ENCODE assay signal across 15 cellular contexts in the genomic region with DNA sequence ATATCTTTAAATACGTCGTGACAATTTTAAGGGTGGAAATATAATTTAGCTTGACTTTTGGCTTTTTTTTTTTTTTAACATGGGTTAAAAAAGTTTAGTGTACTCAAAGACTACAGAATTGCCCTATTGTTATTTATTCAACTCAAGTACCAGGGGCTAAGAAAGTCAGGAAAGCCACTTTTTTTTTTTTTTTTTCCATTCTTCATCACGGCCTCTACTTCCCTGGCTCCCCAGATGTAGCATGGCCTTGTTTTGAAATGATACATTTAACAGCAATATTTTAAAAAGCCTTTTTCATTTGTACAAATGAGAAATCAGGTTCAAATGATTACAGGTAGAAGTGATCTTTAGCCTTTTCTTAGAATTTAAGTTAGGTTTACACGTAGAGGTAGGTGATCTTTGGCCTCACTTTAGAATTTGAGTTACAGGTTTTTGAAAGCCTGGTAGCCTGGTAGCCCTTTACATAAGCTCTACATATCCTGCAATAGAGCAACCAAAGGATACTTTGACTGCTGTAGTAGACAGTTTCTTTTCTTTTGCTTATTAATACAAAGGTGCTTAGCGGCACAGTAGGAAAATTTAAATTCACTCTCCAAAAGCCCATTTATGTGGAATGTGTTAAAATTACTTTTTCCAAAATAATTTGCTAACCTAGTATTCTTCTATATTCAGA.
A peak's percentile ranks its signal among the peaks of the same experiment; 100 is the strongest.
DNase-seq lines count a peak whose midpoint lies in the region; ATAC-seq and TF ChIP-seq lines count a peak whose summit lies in the region.
"Had no signal": no experiment of that assay in that cellular context is flagged by ENCODE, and none has a peak within 500 bp of the region (broad histone marks: within the 10 kb centered on the region; RNA-seq: fewer than 3 reads in every experiment).

No MANE protein-coding gene starts in this region.

- peaks cover 53% of the 10 kb centered on the region for H3K4me1 Mint-ChIP-seq in WTC11
- H3K4me1 Mint-ChIP-seq: CD8-positive, alpha-beta memory T cell had no signal

- H3K4me3 ChIP-seq in HUES48 (ENCODE audit: low read depth, low read length): no peak overlapping the region
- no peak overlapping the region for H3K4me3 ChIP-seq in iPS-18a (ENCODE audit: low read length)
- H3K4me3 ChIP-seq: A549, BLaER1, GM23248, HAP-1, K562 had no signal

- H3K27ac Mint-ChIP-seq in WTC11: peak overlapping the region; percentile 72
- H3K27ac Mint-ChIP-seq: CD8-positive, alpha-beta memory T cell had no signal

- no peak for DNase-seq in WTC11 (ENCODE audit: low spot score)
- no peak for DNase-seq in middle frontal gyrus (ENCODE audit: extremely low spot score, low spot score)
- no peak for DNase-seq in AG08395 (ENCODE audit: low spot score)
- DNase-seq in stimulated activated CD4-positive, alpha-beta T cell treated with anti-CD3 and anti-CD28 coated beads, Interleukin-2, amount 100 ng/mL, for 48 hours: no peak
- DNase-seq: AML-193; Caco-2; CD8-positive, alpha-beta memory T cell; GF-D8; GM23248 had no signal

- H3K27ac ChIP-seq in HUES48 (ENCODE audit: low read depth, low read length) (peak overlapping the region; percentile 31), iPS-18a (ENCODE audit: low read length) (peak overlapping the region; percentile 27)
- H3K27ac ChIP-seq: A549, BLaER1, GM23248 had no signal

- H3K27me3 ChIP-seq in HUES48 (ENCODE audit: control insufficient read depth, insufficient read depth, low read length) (no peaks in the 10 kb centered on the region), iPS-18a (ENCODE audit: control insufficient read depth, insufficient read depth, low read length) (no peaks in the 10 kb centered on the region)
- H3K27me3 ChIP-seq: BLaER1 had no signal

- no peak for TF ChIP-seq CTCF in WTC11 (IDR thresholded peaks at IDR 0.05)

- CTCF ChIA-PET in WTC11 (lab: Charles Lee): interaction anchor here (0.7 to 1.3 kb wide), 2 partner anchors 13 to 724 kb away, joined by 3 to 4 read pairs; no protein-coding TSS in a partner anchor

- peaks cover 22% of the 10 kb centered on the region for H3K4me1 ChIP-seq in HUES48 (ENCODE audit: control insufficient read depth, insufficient read depth, low read length)
- peaks cover 25% of the 10 kb centered on the region for H3K4me1 ChIP-seq in iPS-18a (ENCODE audit: control insufficient read depth, low read depth, low read length)
- H3K4me1 ChIP-seq: A549, BLaER1, Caco-2, HAP-1 had no signal

- H3K9ac ChIP-seq in HUES48 (ENCODE audit: low read depth, low read length): no peak overlapping the region
- H3K9ac ChIP-seq in iPS-18a (ENCODE audit: low read length): no peak overlapping the region
- H3K9ac ChIP-seq: BLaER1, GM23248 had no signal

- no peaks in the 10 kb centered on the region for H3K36me3 ChIP-seq in HUES48 (ENCODE audit: control insufficient read depth, insufficient read depth, low read length)
- H3K36me3 ChIP-seq in iPS-18a (ENCODE audit: control insufficient read depth, low read depth, low read length): no peaks in the 10 kb centered on the region
- H3K36me3 ChIP-seq: BLaER1, HAP-1 had no signal

- no peaks in the 10 kb centered on the region for H3K36me3 Mint-ChIP-seq in WTC11
- H3K36me3 Mint-ChIP-seq: CD8-positive, alpha-beta memory T cell had no signal

- no peaks in the 10 kb centered on the region for H3K27me3 Mint-ChIP-seq in WTC11 (ENCODE audit: low read depth)

- H3K9me3 Mint-ChIP-seq in WTC11: peaks cover 6% of the 10 kb centered on the region; the same call in 1 of the 2 replicates

- H3K4me3 Mint-ChIP-seq in WTC11: peak overlapping the region; percentile 8
- H3K4me3 Mint-ChIP-seq: CD8-positive, alpha-beta memory T cell had no signal

- no peaks in the 10 kb centered on the region for H3K9me3 ChIP-seq in HUES48 (ENCODE audit: control insufficient read depth, insufficient read depth, low read length)
- H3K9me3 ChIP-seq in iPS-18a (ENCODE audit: control insufficient read depth, low read depth, low read length): no peaks in the 10 kb centered on the region
- H3K9me3 ChIP-seq: A549, BLaER1, Caco-2, HAP-1 had no signal

- POLR2A ChIA-PET in WTC11 (lab: Charles Lee): interaction anchor here (0.5 kb wide), 1 partner anchor 254 kb away, joined by 5 read pairs; no protein-coding TSS in a partner anchor

- peak; percentile 75 for ATAC-seq in WTC11
- ATAC-seq: A549, K562 had no signal

TF ChIP-seq in WTC11, 78 proteins besides CTCF, POLR2A, EP300 and RAD21 (continues in another document):
- TF ChIP-seq NFYB (CRISPR knock-in tag; conservative IDR thresholded peaks at IDR 0.05; ENCODE audit: low read depth) (no peak), FOXP1 (CRISPR knock-in tag; IDR thresholded peaks at IDR 0.05; ENCODE audit: borderline replicate concordance) (no peak), NR1H2 (CRISPR knock-in tag; IDR thresholded peaks at IDR 0.05) (no peak), JAZF1 (CRISPR knock-in tag; IDR thresholded peaks at IDR 0.05) (no peak), OVOL2 (CRISPR knock-in tag; IDR thresholded peaks at IDR 0.05; ENCODE audit: borderline replicate concordance) (no peak), FOXJ3 (CRISPR knock-in tag; IDR thresholded peaks at IDR 0.05; ENCODE audit: borderline replicate concordance) (no peak), ETV6 (CRISPR knock-in tag; IDR thresholded peaks at IDR 0.05) (no peak), ZNF396 (CRISPR knock-in tag; IDR thresholded peaks at IDR 0.05; ENCODE audit: borderline replicate concordance) (no peak), ZNF263 (CRISPR knock-in tag; IDR thresholded peaks at IDR 0.05; ENCODE audit: low read depth) (no peak)
- TF ChIP-seq, protein P1, sequence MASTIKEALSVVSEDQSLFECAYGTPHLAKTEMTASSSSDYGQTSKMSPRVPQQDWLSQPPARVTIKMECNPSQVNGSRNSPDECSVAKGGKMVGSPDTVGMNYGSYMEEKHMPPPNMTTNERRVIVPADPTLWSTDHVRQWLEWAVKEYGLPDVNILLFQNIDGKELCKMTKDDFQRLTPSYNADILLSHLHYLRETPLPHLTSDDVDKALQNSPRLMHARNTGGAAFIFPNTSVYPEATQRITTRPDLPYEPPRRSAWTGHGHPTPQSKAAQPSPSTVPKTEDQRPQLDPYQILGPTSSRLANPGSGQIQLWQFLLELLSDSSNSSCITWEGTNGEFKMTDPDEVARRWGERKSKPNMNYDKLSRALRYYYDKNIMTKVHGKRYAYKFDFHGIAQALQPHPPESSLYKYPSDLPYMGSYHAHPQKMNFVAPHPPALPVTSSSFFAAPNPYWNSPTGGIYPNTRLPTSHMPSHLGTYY (CRISPR knock-in tag; IDR thresholded peaks at IDR 0.05): no peak
- TF ChIP-seq, protein P2, sequence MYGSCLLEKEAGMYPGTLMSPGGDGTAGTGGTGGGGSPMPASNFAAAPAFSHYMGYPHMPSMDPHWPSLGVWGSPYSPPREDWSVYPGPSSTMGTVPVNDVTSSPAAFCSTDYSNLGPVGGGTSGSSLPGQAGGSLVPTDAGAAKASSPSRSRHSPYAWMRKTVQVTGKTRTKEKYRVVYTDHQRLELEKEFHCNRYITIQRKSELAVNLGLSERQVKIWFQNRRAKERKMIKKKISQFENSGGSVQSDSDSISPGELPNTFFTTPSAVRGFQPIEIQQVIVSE (CRISPR knock-in tag; IDR thresholded peaks at IDR 0.05; ENCODE audit: borderline replicate concordance): no peak
- TF ChIP-seq, protein P3, sequence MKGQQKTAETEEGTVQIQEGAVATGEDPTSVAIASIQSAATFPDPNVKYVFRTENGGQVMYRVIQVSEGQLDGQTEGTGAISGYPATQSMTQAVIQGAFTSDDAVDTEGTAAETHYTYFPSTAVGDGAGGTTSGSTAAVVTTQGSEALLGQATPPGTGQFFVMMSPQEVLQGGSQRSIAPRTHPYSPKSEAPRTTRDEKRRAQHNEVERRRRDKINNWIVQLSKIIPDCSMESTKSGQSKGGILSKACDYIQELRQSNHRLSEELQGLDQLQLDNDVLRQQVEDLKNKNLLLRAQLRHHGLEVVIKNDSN (CRISPR knock-in tag; IDR thresholded peaks at IDR 0.05): no peak
- TF ChIP-seq, protein P4, sequence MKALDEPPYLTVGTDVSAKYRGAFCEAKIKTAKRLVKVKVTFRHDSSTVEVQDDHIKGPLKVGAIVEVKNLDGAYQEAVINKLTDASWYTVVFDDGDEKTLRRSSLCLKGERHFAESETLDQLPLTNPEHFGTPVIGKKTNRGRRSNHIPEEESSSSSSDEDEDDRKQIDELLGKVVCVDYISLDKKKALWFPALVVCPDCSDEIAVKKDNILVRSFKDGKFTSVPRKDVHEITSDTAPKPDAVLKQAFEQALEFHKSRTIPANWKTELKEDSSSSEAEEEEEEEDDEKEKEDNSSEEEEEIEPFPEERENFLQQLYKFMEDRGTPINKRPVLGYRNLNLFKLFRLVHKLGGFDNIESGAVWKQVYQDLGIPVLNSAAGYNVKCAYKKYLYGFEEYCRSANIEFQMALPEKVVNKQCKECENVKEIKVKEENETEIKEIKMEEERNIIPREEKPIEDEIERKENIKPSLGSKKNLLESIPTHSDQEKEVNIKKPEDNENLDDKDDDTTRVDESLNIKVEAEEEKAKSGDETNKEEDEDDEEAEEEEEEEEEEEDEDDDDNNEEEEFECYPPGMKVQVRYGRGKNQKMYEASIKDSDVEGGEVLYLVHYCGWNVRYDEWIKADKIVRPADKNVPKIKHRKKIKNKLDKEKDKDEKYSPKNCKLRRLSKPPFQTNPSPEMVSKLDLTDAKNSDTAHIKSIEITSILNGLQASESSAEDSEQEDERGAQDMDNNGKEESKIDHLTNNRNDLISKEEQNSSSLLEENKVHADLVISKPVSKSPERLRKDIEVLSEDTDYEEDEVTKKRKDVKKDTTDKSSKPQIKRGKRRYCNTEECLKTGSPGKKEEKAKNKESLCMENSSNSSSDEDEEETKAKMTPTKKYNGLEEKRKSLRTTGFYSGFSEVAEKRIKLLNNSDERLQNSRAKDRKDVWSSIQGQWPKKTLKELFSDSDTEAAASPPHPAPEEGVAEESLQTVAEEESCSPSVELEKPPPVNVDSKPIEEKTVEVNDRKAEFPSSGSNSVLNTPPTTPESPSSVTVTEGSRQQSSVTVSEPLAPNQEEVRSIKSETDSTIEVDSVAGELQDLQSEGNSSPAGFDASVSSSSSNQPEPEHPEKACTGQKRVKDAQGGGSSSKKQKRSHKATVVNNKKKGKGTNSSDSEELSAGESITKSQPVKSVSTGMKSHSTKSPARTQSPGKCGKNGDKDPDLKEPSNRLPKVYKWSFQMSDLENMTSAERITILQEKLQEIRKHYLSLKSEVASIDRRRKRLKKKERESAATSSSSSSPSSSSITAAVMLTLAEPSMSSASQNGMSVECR (CRISPR knock-in tag; IDR thresholded peaks at IDR 0.05; ENCODE audit: borderline replicate concordance): no peak
